Comparison of ENCODE assay signal across 23 cellular contexts in genomic region chr1:38735651-38736161, GRCh38.
DNase-seq lines count a peak whose midpoint lies in the region; ATAC-seq, FAIRE-seq and TF ChIP-seq lines count a peak whose summit lies in the region.
"Had no signal": no experiment of that assay in that cellular context is flagged by ENCODE, and none has a peak within 500 bp of the region (broad histone marks: within the 10 kb centered on the region; RNA-seq: fewer than 3 reads in every experiment).

No MANE protein-coding gene starts in this region.

- FAIRE-seq in bronchial epithelial cell (lab: Jason Lieb, UNC) = no peak
- FAIRE-seq: HepG2 had no signal

- TF ChIP-seq CTCF in AG09309 (IDR thresholded peaks at IDR 0.05; ENCODE audit: control insufficient read depth, insufficient read depth, low read depth, low read length, missing control alignments) = no peak
- TF ChIP-seq CTCF in bronchial epithelial cell (IDR thresholded peaks at IDR 0.05; ENCODE audit: insufficient read depth, low read length, severe bottlenecking) = no peak

- H3K27me3 ChIP-seq in MG63 (peaks cover 6% of the 10 kb centered on the region; the same call in 1 of the 2 replicates), bronchial epithelial cell (ENCODE audit: control insufficient read depth, insufficient read depth, low read length) (no peaks in the 10 kb centered on the region)
- H3K27me3 ChIP-seq: neural progenitor cell, right lobe of liver, vagina had no signal

- in situ Hi-C loops in ACHN (cut with HindIII; ENCODE audit: low pct_ligation_motif_present, low pct_unique_long_range_greater_than_20kb, low sequenced_read_pairs) = no loop called here

- peak; percentile 31 for DNase-seq in AG09309 (ENCODE audit: low read depth)
- peak; percentile 38 for DNase-seq in MG63
- DNase-seq in bronchial epithelial cell (ENCODE audit: low read depth) = peak; percentile 89
- DNase-seq in iris pigment epithelial cell (ENCODE audit: low read depth) = peak; percentile 63
- no peak for DNase-seq in ACHN
- no peak for DNase-seq in SW480 (ENCODE audit: low spot score)
- DNase-seq: activated CD4-positive, CD25-positive, alpha-beta regulatory T cell treated with anti-CD3 and anti-CD28 coated beads, Interleukin-2, amount 50 U/mL, for 72 hours; activated naive CD8-positive, alpha-beta T cell treated with anti-CD3 and anti-CD28 coated beads, Interleukin-2, amount 50 U/mL, for 24 hours; cortex of kidney; hypothalamus; left cardiac atrium; midbrain; NCI-H2029; NCI-H446 treated with DMSO at 0.1 percent for 48 hours; right lobe of liver; SHP77; stimulated activated CD4-positive, alpha-beta T cell treated with anti-CD3 and anti-CD28 coated beads, Interleukin-2, amount 100 ng/mL, for 48 hours had no signal

- no peaks in the 10 kb centered on the region for H3K9me3 ChIP-seq in MG63
- H3K9me3 ChIP-seq: right lobe of liver, vagina had no signal

- ATAC-seq in HG03097 (IDR thresholded peaks at IDR 0.05; ENCODE audit: low FRiP score, unreplicated experiment) (no peak), HG03442 (IDR thresholded peaks at IDR 0.05; ENCODE audit: unreplicated experiment) (no peak)
- ATAC-seq: activated naive CD8-positive, alpha-beta T cell treated with anti-CD3 and anti-CD28 coated beads, Interleukin-2, amount 50 U/mL, for 24 hours; activated T-helper 17 cell treated with anti-CD3 and anti-CD28 coated beads, Interleukin-2, amount 50 U/mL, for 72 hours; left cardiac atrium; right lobe of liver had no signal

- H3K4me3 ChIP-seq in AG09309 (ENCODE audit: control insufficient read depth, low read depth, low read length) (no peak overlapping the region), MG63 (no peak overlapping the region), bronchial epithelial cell (ENCODE audit: low read depth, low read length) (no peak overlapping the region)
- H3K4me3 ChIP-seq: neural progenitor cell, right lobe of liver, vagina had no signal

- H3K36me3 ChIP-seq in MG63 (no peaks in the 10 kb centered on the region), bronchial epithelial cell (ENCODE audit: control insufficient read depth, insufficient read depth, low read length) (no peaks in the 10 kb centered on the region)
- H3K36me3 ChIP-seq: neural progenitor cell, right lobe of liver, vagina had no signal

Comparison
In these comparisons a context has a peak if more than half of its experiments do, and no peak if none do; other contexts are left out.
1. DNase-seq: peak in AG09309 (single experiment), MG63 (single experiment), bronchial epithelial cell (single experiment) and iris pigment epithelial cell (single experiment); none in ACHN (single experiment) and SW480 (single experiment).